In the genomic region with DNA sequence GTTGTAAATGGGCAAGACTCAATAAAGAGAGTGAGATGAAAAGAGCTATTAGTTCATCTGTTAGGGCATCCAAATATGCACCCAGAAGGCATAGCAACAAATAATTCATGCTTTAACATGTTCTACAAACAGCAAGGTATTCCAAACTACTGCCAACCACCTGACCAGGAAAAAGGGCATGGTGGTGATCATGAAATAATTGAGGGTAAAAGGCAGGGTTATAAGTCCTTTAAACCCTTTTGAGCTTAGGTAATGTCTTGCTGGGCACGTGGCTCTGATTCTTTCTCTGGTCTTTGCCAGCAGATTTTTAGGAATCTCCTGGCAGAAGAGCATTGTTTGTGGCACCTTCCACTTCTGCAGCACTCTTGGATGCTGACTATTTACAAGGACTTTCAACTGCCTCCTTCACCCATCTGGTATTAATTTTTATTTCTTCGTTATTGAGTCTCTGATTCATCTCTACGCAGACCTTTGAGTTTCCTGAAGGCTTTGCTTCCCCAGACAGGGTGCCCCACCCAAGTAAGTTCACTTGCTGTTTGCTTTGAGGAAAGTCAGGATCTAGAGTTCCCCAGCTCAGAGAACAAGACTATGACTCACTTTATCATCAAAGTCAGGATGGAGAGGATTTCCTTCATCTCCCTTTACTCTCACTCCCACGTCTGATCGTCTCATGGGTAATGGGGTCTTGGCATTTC, we compare ENCODE assay signal across 9 cellular contexts.
DNase-seq lines count a peak whose midpoint lies in the region; ATAC-seq and TF ChIP-seq lines count a peak whose summit lies in the region.
"Had no signal": no experiment of that assay in that cellular context is flagged by ENCODE, and none has a peak within 500 bp of the region (broad histone marks: within the 10 kb centered on the region; RNA-seq: fewer than 3 reads in every experiment).

No MANE protein-coding gene starts in this region.

- no peak for ATAC-seq in activated naive CD8-positive, alpha-beta T cell treated with anti-CD3 and anti-CD28 coated beads, Interleukin-2, amount 50 U/mL, for 24 hours
- ATAC-seq in left colon: peak; percentile 85

- H3K4me3 Mint-ChIP-seq in activated naive CD8-positive, alpha-beta T cell: no peak overlapping the region
- no peak overlapping the region for H3K4me3 Mint-ChIP-seq in activated naive CD8-positive, alpha-beta T cell treated with anti-CD3 and anti-CD28 coated beads, Interleukin-2, amount 50 U/mL, for 24 hours

- no peaks in the 10 kb centered on the region for H3K27me3 ChIP-seq in brain microvascular endothelial cell (replicated peaks)
- H3K27me3 ChIP-seq in uterus: no peaks in the 10 kb centered on the region
- H3K27me3 ChIP-seq: thyroid gland had no signal

- no peaks in the 10 kb centered on the region for H3K27me3 Mint-ChIP-seq in activated naive CD8-positive, alpha-beta T cell
- no peaks in the 10 kb centered on the region for H3K27me3 Mint-ChIP-seq in activated naive CD8-positive, alpha-beta T cell treated with anti-CD3 and anti-CD28 coated beads, Interleukin-2, amount 50 U/mL, for 24 hours

- H3K4me1 ChIP-seq in uterus: peaks cover 6 to 17% of the 10 kb centered on the region in 2 donors

- H3K27ac Mint-ChIP-seq in activated naive CD8-positive, alpha-beta T cell: peak overlapping the region; percentile 37
- H3K27ac Mint-ChIP-seq in activated naive CD8-positive, alpha-beta T cell treated with anti-CD3 and anti-CD28 coated beads, Interleukin-2, amount 50 U/mL, for 24 hours: no peak overlapping the region

- no peak for TF ChIP-seq CTCF in brain microvascular endothelial cell (IDR thresholded peaks at IDR 0.05; ENCODE audit: low read depth, low read length, missing control alignments)
- no peak for TF ChIP-seq CTCF in uterus (IDR thresholded peaks at IDR 0.05)

- H3K36me3 ChIP-seq in brain microvascular endothelial cell (replicated peaks) (no peaks in the 10 kb centered on the region), uterus (no peaks in the 10 kb centered on the region)
- H3K36me3 ChIP-seq: thyroid gland had no signal

- H3K9me3 Mint-ChIP-seq in activated naive CD8-positive, alpha-beta T cell (ENCODE audit: low read depth): no peaks in the 10 kb centered on the region
- H3K9me3 Mint-ChIP-seq in activated naive CD8-positive, alpha-beta T cell treated with anti-CD3 and anti-CD28 coated beads, Interleukin-2, amount 50 U/mL, for 24 hours: peaks cover 11% of the 10 kb centered on the region

- H3K4me3 ChIP-seq in brain microvascular endothelial cell (ENCODE audit: low read depth, low read length) (no peak overlapping the region), uterus (no peak overlapping the region)
- H3K4me3 ChIP-seq: thyroid gland had no signal

- peaks cover 53% of the 10 kb centered on the region for H3K36me3 Mint-ChIP-seq in activated naive CD8-positive, alpha-beta T cell
- peaks cover 50% of the 10 kb centered on the region for H3K36me3 Mint-ChIP-seq in activated naive CD8-positive, alpha-beta T cell treated with anti-CD3 and anti-CD28 coated beads, Interleukin-2, amount 50 U/mL, for 24 hours (ENCODE audit: low read depth)

- no peaks in the 10 kb centered on the region for H3K9me3 ChIP-seq in uterus
- H3K9me3 ChIP-seq: thyroid gland had no signal

- intact Hi-C loops in left colon (cut with DNase I, micrococcal nuclease) (no loop called here), uterus (cut with DNase I; ENCODE audit: low total_unique reads) (no loop called here)

- peaks cover 46% of the 10 kb centered on the region for H3K4me1 Mint-ChIP-seq in activated naive CD8-positive, alpha-beta T cell (ENCODE audit: low read depth)
- H3K4me1 Mint-ChIP-seq in activated naive CD8-positive, alpha-beta T cell treated with anti-CD3 and anti-CD28 coated beads, Interleukin-2, amount 50 U/mL, for 24 hours: peaks cover 54% of the 10 kb centered on the region

- in situ Hi-C loops in brain microvascular endothelial cell (cut with HindIII; ENCODE audit: low pct_ligation_motif_present, low sequenced_read_pairs): no loop called here

- H3K27ac ChIP-seq in brain microvascular endothelial cell (peak overlapping the region; percentile 99), uterus (peak overlapping the region; percentile 37 to 84)

- DNase-seq in activated naive CD8-positive, alpha-beta T cell treated with anti-CD3 and anti-CD28 coated beads, Interleukin-2, amount 50 U/mL, for 24 hours: no peak
- peak; percentile 91 for DNase-seq in brain microvascular endothelial cell
- DNase-seq in left colon: peak in 1 of 2 donors; percentile 59
- DNase-seq in uterus: no peak
- DNase-seq in cerebellar cortex (ENCODE audit: low spot score): no peak
- no peak for DNase-seq in activated effector memory CD4-positive, alpha-beta T cell treated with Interleukin-2 at 50 U/mL for 16 hours
- no peak for DNase-seq in NCI-H2196 (lab: John Stamatoyannopoulos, UW; ENCODE audit: unreplicated experiment)
- DNase-seq: thyroid gland had no signal

- TF ChIP-seq POLR2A in uterus (IDR thresholded peaks at IDR 0.05): no peak
